1 cellular context compared by ENCODE assay signal in genomic region chr7:55964261-55964801, GRCh38.
TF ChIP-seq lines count a peak whose summit lies in the region.

TSS of gene NIPSNAP2 (plus strand) at chr7:55964585. CDS start at chr7:55964610, 25 bp downstream.

TF ChIP-seq in GM12878, 131 proteins besides CTCF, POLR2A, EP300 and RAD21 (continued from another document):
- TF ChIP-seq ZBTB4 (CRISPR knock-in tag; IDR thresholded peaks at IDR 0.05) (no peak), ZBTB33 (IDR thresholded peaks at IDR 0.05) (no peak)
